1 cellular context compared by ENCODE assay signal in genomic region chr10:91603931-91604331, GRCh38.
TF ChIP-seq lines count a peak whose summit lies in the region.

No MANE protein-coding gene starts in this region.

TF ChIP-seq in IMR-90, 13 proteins besides CTCF, POLR2A, EP300 and RAD21 (continued from another document):
- TF ChIP-seq SMC3 (IDR thresholded peaks at IDR 0.05; ENCODE audit: low read depth, low read length) (no peak), RFX5 (IDR thresholded peaks at IDR 0.05; ENCODE audit: low read depth, low read length) (no peak), MAFK (IDR thresholded peaks at IDR 0.05; ENCODE audit: low read depth, low read length) (no peak), MAZ (IDR thresholded peaks at IDR 0.05; ENCODE audit: borderline replicate concordance, low read depth, low read length) (no peak), CEBPB (IDR thresholded peaks at IDR 0.05; ENCODE audit: low read depth, low read length) (no peak)
TF ChIP-seq in IMR-90: peak in this region for 0.
